8 cellular contexts compared by ENCODE assay signal in the genomic region with DNA sequence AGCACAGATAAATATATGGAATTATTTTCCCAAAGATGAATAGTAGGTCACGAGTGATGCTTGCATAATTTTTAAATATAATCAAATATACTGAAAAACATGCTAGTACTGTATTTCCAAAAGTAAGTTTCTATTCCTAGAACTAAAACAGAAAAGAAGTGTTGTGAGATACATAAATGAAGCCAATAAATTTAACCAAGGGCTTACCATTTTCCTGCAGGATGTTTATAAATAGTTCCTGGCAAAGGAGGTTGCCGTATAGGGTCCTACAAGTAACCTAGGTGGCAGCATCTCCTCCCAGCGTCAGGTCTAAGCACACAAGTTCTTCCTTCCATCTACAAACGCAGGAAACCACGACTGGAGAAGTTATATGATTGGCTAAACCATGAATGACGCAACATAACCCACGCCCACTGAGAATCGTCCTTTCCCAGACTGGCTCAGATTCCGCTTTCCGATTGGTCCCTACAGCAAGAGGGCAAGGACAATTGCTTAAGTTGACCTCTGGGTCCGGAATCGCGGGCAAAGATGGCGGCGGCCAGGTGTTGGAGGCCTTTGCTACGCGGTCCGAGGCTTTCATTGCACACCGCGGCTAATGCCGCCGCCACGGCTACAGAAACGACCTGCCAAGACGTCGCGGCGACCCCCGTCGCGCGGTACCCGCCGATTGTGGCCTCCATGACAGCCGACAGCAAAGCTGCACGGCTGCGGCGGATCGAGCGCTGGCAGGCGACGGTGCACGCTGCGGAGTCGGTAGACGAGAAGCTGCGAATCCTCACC. TPM values are rescaled to one million over a fixed set of nuclear protein-coding genes. Genes with fewer than 3 reads are reported as not detected.
A peak's percentile ranks its signal among the peaks of the same experiment; 100 is the strongest.
DNase-seq lines count a peak whose midpoint lies in the region; ATAC-seq lines count a peak whose summit lies in the region.

TSS of gene MRPS30 (plus strand) at position 513 of the 780 bp plus-strand sequence. CDS start at position 529, 16 bp downstream.

- H3K27ac ChIP-seq in BLaER1 treated with 17β-estradiol and CSF1 and Interleukin-3, amounts not matched to agents 10 nM and 100 nM = peak within 1 kb of the TSS; percentile 68 to 94 (median 89)

- peaks cover 24 to 34% (median 28%) of the 10 kb centered on the region in 11 experiments for H3K36me3 ChIP-seq in BLaER1 treated with 17β-estradiol and CSF1 and Interleukin-3, amounts not matched to agents 10 nM and 100 nM

- H3K4me3 ChIP-seq in BLaER1 treated with 17β-estradiol and CSF1 and Interleukin-3, amounts not matched to agents 10 nM and 100 nM = peak within 1 kb of the TSS; percentile 78 to 99 (median 94)

- DNase-seq in NCI-H69 (lab: John Stamatoyannopoulos, UW) (peak; percentile 99), dedifferentiated amniotic fluid mesenchymal stem cell (ENCODE audit: extremely low spot score) (peak; percentile 99), left lobe of liver (ENCODE audit: low spot score) (peak; percentile 95)
- peak; percentile 83 for DNase-seq in activated CD4-positive, alpha-beta T cell treated with anti-CD3 and anti-CD28 coated beads, Interleukin-2, amount 50 U/mL, for 1 hour
- peak; percentile 76 to 86 for DNase-seq in stimulated activated CD4-positive, alpha-beta T cell treated with anti-CD3 and anti-CD28 coated beads, Interleukin-2, amount 100 ng/mL, for 48 hours

- ATAC-seq in GM19324 (IDR thresholded peaks at IDR 0.05; ENCODE audit: low FRiP score, unreplicated experiment) = peak; percentile 99
- peak; percentile 96 for ATAC-seq in HG03520 (IDR thresholded peaks at IDR 0.05; ENCODE audit: unreplicated experiment)
- peak; percentile 93 for ATAC-seq in left lobe of liver

- peaks cover 7 to 23% (median 17%) of the 10 kb centered on the region in 10 experiments; a peak in 18 of 20 replicates for H3K4me1 ChIP-seq in BLaER1 treated with 17β-estradiol and CSF1 and Interleukin-3, amounts not matched to agents 10 nM and 100 nM

- H3K9me3 ChIP-seq in BLaER1 treated with 17β-estradiol and CSF1 and Interleukin-3, amounts not matched to agents 10 nM and 100 nM (replicated peaks in 1 of 11) = no peaks in the 10 kb centered on the region

- no peaks in the 10 kb centered on the region for H3K27me3 ChIP-seq in BLaER1 treated with 17β-estradiol and CSF1 and Interleukin-3, amounts not matched to agents 10 nM and 100 nM

- peak within 1 kb of the TSS; percentile 70 to 95 (median 91) for H3K4me2 ChIP-seq in BLaER1 treated with 17β-estradiol and CSF1 and Interleukin-3, amounts not matched to agents 10 nM and 100 nM

- H4K20me1 ChIP-seq in BLaER1 treated with 17β-estradiol and CSF1 and Interleukin-3, amounts not matched to agents 10 nM and 100 nM = peaks cover 0 to 35% (median 23%) of the 10 kb centered on the region in 11 experiments; a peak in 15 of 22 replicates

- H3K9ac ChIP-seq in BLaER1 treated with 17β-estradiol and CSF1 and Interleukin-3, amounts not matched to agents 10 nM and 100 nM = peak within 1 kb of the TSS; percentile 81 to 93 (median 89)

RNA-seq across cellular contexts. Expression of gene MRPS30, which starts in this region (rescaled TPM):
- total RNA-seq in left lobe of liver = 27.2 TPM

Comparison
In these comparisons a context has a peak if more than half of its experiments do, and no peak if none do; other contexts are left out.
1. Peak in every context shown above with its lines: DNase-seq, ATAC-seq, H3K4me3 ChIP-seq and H3K27ac ChIP-seq.